In genomic region chr5:43017438-43017820, GRCh38 we compare ENCODE assay signal across 8 cellular contexts. TPM values are rescaled to one million over a fixed set of nuclear protein-coding genes. Genes with fewer than 3 reads are reported as not detected.
DNase-seq lines count a peak whose midpoint lies in the region; ATAC-seq and TF ChIP-seq lines count a peak whose summit lies in the region.

No MANE protein-coding gene starts in this region.

- no peaks in the 10 kb centered on the region for H3K79me2 ChIP-seq in SK-N-SH (ENCODE audit: insufficient read depth)

- H3K4me1 Mint-ChIP-seq in mesothelial cell of epicardium, result peaks cover 36% of the 10 kb centered on the region

- no peaks in the 10 kb centered on the region for H3K9me3 Mint-ChIP-seq in mesothelial cell of epicardium

- H4K20me1 ChIP-seq in SK-N-SH (ENCODE audit: insufficient read depth), result no peaks in the 10 kb centered on the region

- peak; percentile 65 for DNase-seq in Daoy (ENCODE audit: low read depth)
- DNase-seq in SK-N-SH, result no peak
- peak; percentile 34 for DNase-seq in effector CD8-positive, alpha-beta T cell (lab: John Stamatoyannopoulos, UW)
- no peak for DNase-seq in mesothelial cell of epicardium (ENCODE audit: low spot score in 2 of 2, unreplicated experiment in 2 of 2)
- DNase-seq in upper lobe of right lung, result no peak
- DNase-seq in SIG-M5 treated with dmso at 0.1 percent for 504 hours (lab: John Stamatoyannopoulos, UW; ENCODE audit: unreplicated experiment), result no peak

- no peaks in the 10 kb centered on the region for H3K36me3 Mint-ChIP-seq in mesothelial cell of epicardium

- TF ChIP-seq EP300 in SK-N-SH (IDR thresholded peaks at IDR 0.05; ENCODE audit: borderline replicate concordance in 1 of 2, low read depth in 1 of 2, low read length in 1 of 2), result no peak

- intact Hi-C loops in upper lobe of right lung (cut with DNase I), result no loop called here

- peak overlapping the region; percentile 97 for H3K27ac Mint-ChIP-seq in mesothelial cell of epicardium

- H3K27ac ChIP-seq in SK-N-SH (ENCODE audit: low read depth in 2 of 2, low read length in 1 of 2) (peak overlapping the region; percentile 43 to 90), upper lobe of right lung (peak overlapping the region; percentile 93)

- H3K27me3 Mint-ChIP-seq in mesothelial cell of epicardium (ENCODE audit: low read depth), result peaks cover 33% of the 10 kb centered on the region

- H3K9ac ChIP-seq in SK-N-SH, result peak overlapping the region; percentile 80

- H3K9me2 ChIP-seq in SK-N-SH, result no peaks in the 10 kb centered on the region

- TF ChIP-seq RAD21 in SK-N-SH (IDR thresholded peaks at IDR 0.05; ENCODE audit: low read length), result no peak

- ATAC-seq in HG03108 (IDR thresholded peaks at IDR 0.05; ENCODE audit: unreplicated experiment), result peak; percentile 15
- peak; percentile 49 for ATAC-seq in upper lobe of right lung
- no peak for ATAC-seq in HG03520 (IDR thresholded peaks at IDR 0.05; ENCODE audit: unreplicated experiment)

- POLR2A ChIA-PET in SK-N-SH (lab: Yijun Ruan, JAX), result no interaction called here

- H3F3A ChIP-seq in SK-N-SH (replicated peaks; ENCODE audit: insufficient read depth), result peaks cover 35% of the 10 kb centered on the region

- 8% methylated on average over 13 of the region's 13 CpGs for WGBS in SK-N-SH (ENCODE audit: low lambda C conversion rate)

- no peaks in the 10 kb centered on the region for H3K9me3 ChIP-seq in SK-N-SH
- H3K9me3 ChIP-seq in upper lobe of right lung, result no peaks in the 10 kb centered on the region

- H3K36me3 ChIP-seq in SK-N-SH (replicated peaks in 1 of 2; ENCODE audit: control insufficient read depth in 1 of 2, insufficient read depth in 2 of 2, low read length in 1 of 2) (no peaks in the 10 kb centered on the region), upper lobe of right lung (no peaks in the 10 kb centered on the region)

- H3K4me3 ChIP-seq in SK-N-SH (ENCODE audit: low read depth in 2 of 2, low read length in 1 of 2) (peak overlapping the region; percentile 65 to 69), upper lobe of right lung (peak overlapping the region; percentile 51)

- peak overlapping the region; percentile 92 for H3K4me3 Mint-ChIP-seq in mesothelial cell of epicardium

- H2AFZ ChIP-seq in SK-N-SH (ENCODE audit: low read depth), result peak overlapping the region; percentile 96

- peaks cover 5 to 11% of the 10 kb centered on the region in 2 experiments; a peak in 2 of 4 replicates for H3K4me1 ChIP-seq in SK-N-SH (ENCODE audit: control insufficient read depth in 1 of 2, insufficient read depth in 2 of 2, low read depth in 1 of 2, low read length in 1 of 2)
- no peaks in the 10 kb centered on the region for H3K4me1 ChIP-seq in upper lobe of right lung

- no peaks in the 10 kb centered on the region for H3K27me3 ChIP-seq in SK-N-SH (ENCODE audit: insufficient read depth)
- H3K27me3 ChIP-seq in upper lobe of right lung, result peaks cover 13% of the 10 kb centered on the region

- H3K4me2 ChIP-seq in SK-N-SH, result peak overlapping the region; percentile 86

- TF ChIP-seq CTCF in SK-N-SH (IDR thresholded peaks at IDR 0.05), result no peak
- no peak for TF ChIP-seq CTCF in mesothelial cell of epicardium (IDR thresholded peaks at IDR 0.05; ENCODE audit: unreplicated experiment)
- no peak for TF ChIP-seq CTCF in upper lobe of right lung (IDR thresholded peaks at IDR 0.05)

- CTCF ChIA-PET in SK-N-SH (lab: Yijun Ruan, JAX), result interaction anchor here (1.1 to 2.4 kb wide), 2 partner anchors 22 to 47 kb away, joined by 6 read pairs; partner anchors contain the start of gene ANXA2R

TF ChIP-seq in SK-N-SH, 30 proteins besides CTCF, POLR2A, EP300 and RAD21:
- TF ChIP-seq EZH2phosphoT487 (IDR thresholded peaks at IDR 0.05; ENCODE audit: borderline replicate concordance, low read depth) (no peak), SIN3A (IDR thresholded peaks at IDR 0.05; ENCODE audit: borderline replicate concordance, low read depth, low read length) (no peak), CHD2 (IDR thresholded peaks at IDR 0.05; ENCODE audit: low read length, partially characterized antibody) (no peak), TEAD4 (IDR thresholded peaks at IDR 0.05; ENCODE audit: borderline replicate concordance, insufficient read depth) (0 out of 2 replicates have a peak, but pooled peaks have one; percentile 9)

RNA-seq across cellular contexts. Expression of gene ANXA2R, which starts 22.7 kb away (rescaled TPM):
- 2.9 TPM in 2 replicates for total RNA-seq in Daoy (2014; rRNA removed; shearing (Covaris generic))
- 1.7 and 1.9 TPM in 2 replicates for polyA plus RNA-seq in SK-N-SH (2012; rRNA removed)
- polyA plus RNA-seq in SK-N-SH (2012; cell fraction: cytosol; rRNA removed), result 0.88 and 1.4 TPM in 2 replicates
- polyA plus RNA-seq in SK-N-SH (2012; cell fraction: nucleus; rRNA removed), result 3.7 and 5.4 TPM in 2 replicates
- 1.4 to 1.9 TPM (median 1.7 TPM) in 3 replicates for total RNA-seq in mesothelial cell of epicardium
- 4.8 TPM for total RNA-seq in upper lobe of right lung

Comparison
In these comparisons a context has a peak if more than half of its experiments do, and no peak if none do; other contexts are left out.
1. DNase-seq: peak in Daoy (single experiment) and effector CD8-positive, alpha-beta T cell (single experiment); none in SK-N-SH (single experiment), mesothelial cell of epicardium (0 of 2), upper lobe of right lung (single experiment) and SIG-M5 treated with dmso at 0.1 percent for 504 hours (single experiment).